ENCODE assay signal across 8 cellular contexts in genomic region chr1:39103321-39104157, GRCh38.
DNase-seq lines count a peak whose midpoint lies in the region; TF ChIP-seq lines count a peak whose summit lies in the region.

No MANE protein-coding gene starts in this region.

- peak overlapping the region; percentile 70 for H3K9ac ChIP-seq in mesenchymal stem cell (ENCODE audit: low read length)

- H3K18ac ChIP-seq in mesenchymal stem cell (ENCODE audit: low read depth in 1 of 2, low read length in 2 of 2), result peak overlapping the region; percentile 91 to 95

- H3K4ac ChIP-seq in mesenchymal stem cell (ENCODE audit: low read depth in 1 of 2, low read length in 2 of 2), result peak overlapping the region; percentile 91 to 97

- H3K14ac ChIP-seq in mesenchymal stem cell (ENCODE audit: low read length in 2 of 2), result peak overlapping the region in 1 of 2 experiments; percentile 12

- H3K9me3 ChIP-seq in AG04450 (ENCODE audit: control insufficient read depth, insufficient read depth, low read length), result no peaks in the 10 kb centered on the region; the same call in 1 of the 2 replicates
- no peaks in the 10 kb centered on the region for H3K9me3 ChIP-seq in mesenchymal stem cell (ENCODE audit: control insufficient read depth, low read length)

- POLR2A ChIA-PET in AG04450 (lab: Yijun Ruan, JAX), result no interaction called here

- DNase-seq in AG04450 (ENCODE audit: low read depth, low spot score) (no peak), HFF-Myc (ENCODE audit: extremely low read depth, low read depth) (no peak), astrocyte of the spinal cord (ENCODE audit: low read depth, low spot score) (peak; percentile 62), mesenchymal stem cell (peak; percentile 88), NCI-H69 (lab: John Stamatoyannopoulos, UW) (no peak), DMS153 treated with DMSO at 0.1 percent for 48 hours (lab: John Stamatoyannopoulos, UW; ENCODE audit: unreplicated experiment) (no peak), SHP77 treated with DMSO at 0.1 percent for 48 hours (lab: John Stamatoyannopoulos, UW) (no peak)
- no peak for DNase-seq in activated CD8-positive, alpha-beta memory T cell treated with anti-CD3 and anti-CD28 coated beads, Interleukin-2, amount 50 U/mL, for 4 hours

- peaks cover 10% of the 10 kb centered on the region for H3K4me1 ChIP-seq in mesenchymal stem cell (ENCODE audit: control insufficient read depth, insufficient read depth, low read depth, low read length)

- H3K79me1 ChIP-seq in mesenchymal stem cell (replicated peaks; ENCODE audit: low read length, poor library complexity, severe bottlenecking), result peaks cover 4% of the 10 kb centered on the region

- H2BK15ac ChIP-seq in mesenchymal stem cell (ENCODE audit: low read depth, poor library complexity, severe bottlenecking), result no peak overlapping the region

- H2AFZ ChIP-seq in mesenchymal stem cell (ENCODE audit: low read depth, low read length), result no peak overlapping the region

- H2BK5ac ChIP-seq in mesenchymal stem cell (ENCODE audit: low read depth, low read length, poor library complexity, severe bottlenecking), result peak overlapping the region; percentile 84

- peak overlapping the region; percentile 9 for H3K4me2 ChIP-seq in mesenchymal stem cell (ENCODE audit: low read length, poor library complexity, severe bottlenecking)

- 36% methylated on average over 4 of the region's 6 CpGs for WGBS in mesenchymal stem cell

- no peak overlapping the region; the same call in 1 of the 2 replicates for H3K4me3 ChIP-seq in AG04450 (ENCODE audit: low read depth, low read length)
- H3K4me3 ChIP-seq in HFF-Myc (replicated peaks; ENCODE audit: low read depth, low read length), result 0 out of 2 replicates have a peak overlapping the region, but pooled peaks have one; percentile 4
- no peak overlapping the region for H3K4me3 ChIP-seq in astrocyte of the spinal cord (ENCODE audit: low read depth, low read length)
- no peak overlapping the region for H3K4me3 ChIP-seq in mesenchymal stem cell (ENCODE audit: insufficient read depth in 1 of 2, low read depth in 1 of 2, low read length in 2 of 2)

- no peak for TF ChIP-seq CTCF in AG04450 (IDR thresholded peaks at IDR 0.05; ENCODE audit: low read depth, low read length)
- no peak for TF ChIP-seq CTCF in HFF-Myc (IDR thresholded peaks at IDR 0.05; ENCODE audit: low read depth, low read length, missing control alignments)
- TF ChIP-seq CTCF in astrocyte of the spinal cord (IDR thresholded peaks at IDR 0.05; ENCODE audit: low read depth, low read length), result no peak

- H2AK5ac ChIP-seq in mesenchymal stem cell (ENCODE audit: low read length, severe bottlenecking), result peak overlapping the region; percentile 97

- peak overlapping the region; percentile 46 for H4K8ac ChIP-seq in mesenchymal stem cell (ENCODE audit: low read length)

- H2BK120ac ChIP-seq in mesenchymal stem cell (ENCODE audit: low read depth, low read length), result peak overlapping the region; percentile 86

- in situ Hi-C loops in astrocyte of the spinal cord (cut with HindIII; ENCODE audit: low sequenced_read_pairs), result no loop called here

- H3K23ac ChIP-seq in mesenchymal stem cell (ENCODE audit: low read length in 2 of 2), result peak overlapping the region; percentile 57 to 69

- CTCF ChIA-PET in AG04450 (lab: Charles Lee), result interaction anchor here (0.7 to 3.3 kb wide), 7 partner anchors 89 to 435 kb away, joined by 3 to 36 read pairs (median 5); partner anchors contain the start of gene MACF1

- peak overlapping the region; percentile 76 to 97 for H2BK12ac ChIP-seq in mesenchymal stem cell (ENCODE audit: low read length in 2 of 2)

- no peaks in the 10 kb centered on the region for H3K36me3 ChIP-seq in mesenchymal stem cell (ENCODE audit: control insufficient read depth in 1 of 2, insufficient read depth in 2 of 2, low read depth in 1 of 2, low read length in 2 of 2)

- H3K27me3 ChIP-seq in AG04450 (ENCODE audit: control insufficient read depth, insufficient read depth, low read length) (no peaks in the 10 kb centered on the region), mesenchymal stem cell (ENCODE audit: control insufficient read depth in 1 of 2, insufficient read depth in 1 of 2, low read length in 2 of 2) (no peaks in the 10 kb centered on the region)

- H3K27ac ChIP-seq in AG04450 (ENCODE audit: low read depth, low read length), result peak overlapping the region; percentile 78
- peak overlapping the region; percentile 84 for H3K27ac ChIP-seq in mesenchymal stem cell (ENCODE audit: low read length, poor library complexity, severe bottlenecking)

- peak overlapping the region; percentile 23 for H4K91ac ChIP-seq in mesenchymal stem cell (ENCODE audit: low read length)

Comparison
In these comparisons a context has a peak if more than half of its experiments do, and no peak if none do; other contexts are left out.
1. DNase-seq: peak in astrocyte of the spinal cord (single experiment) and mesenchymal stem cell (single experiment); none in AG04450 (single experiment), HFF-Myc (single experiment), NCI-H69 (single experiment), activated CD8-positive, alpha-beta memory T cell treated with anti-CD3 and anti-CD28 coated beads, Interleukin-2, amount 50 U/mL, for 4 hours (single experiment), DMS153 treated with DMSO at 0.1 percent for 48 hours (single experiment) and SHP77 treated with DMSO at 0.1 percent for 48 hours (single experiment).